ENCODE assay signal across 1 cellular context in the genomic region with DNA sequence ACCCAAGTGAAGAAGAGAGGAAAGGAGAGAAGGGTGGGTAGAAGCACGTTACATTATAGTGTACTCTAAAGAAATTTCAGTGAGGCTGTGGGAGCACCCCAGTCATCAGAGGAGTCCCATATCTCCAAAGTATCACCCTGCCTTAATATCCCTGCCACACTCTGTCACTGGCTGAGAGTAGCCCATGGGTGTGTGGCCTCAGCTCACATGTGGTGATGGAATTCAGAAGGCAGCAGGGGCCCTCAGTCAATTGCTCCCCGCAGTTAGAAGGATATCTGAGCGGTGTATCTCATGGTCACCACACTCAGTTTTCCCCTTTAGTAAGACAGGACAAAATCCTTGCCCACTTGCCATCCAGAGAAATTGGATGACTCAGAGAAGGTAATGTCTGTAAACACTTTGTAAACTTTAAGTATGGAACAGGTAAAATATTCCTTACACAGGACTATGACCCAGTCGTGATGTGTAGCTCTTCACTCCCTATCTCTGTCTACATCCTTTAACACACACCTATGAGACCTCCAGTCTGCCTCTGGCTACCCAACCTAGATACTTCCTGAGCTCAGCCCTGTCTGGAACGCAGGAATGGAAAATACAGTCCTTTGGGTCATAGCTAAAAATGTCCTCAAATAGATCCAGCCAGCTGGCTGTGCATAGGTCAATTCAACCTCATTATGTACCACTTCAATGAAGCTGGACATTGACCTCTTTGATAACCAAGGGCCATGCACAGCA.
TF ChIP-seq lines count a peak whose summit lies in the region.

No MANE protein-coding gene starts in this region.

TF ChIP-seq in HepG2, 621 proteins besides CTCF, POLR2A, EP300 and RAD21 (continued from another document and continues in another):
- TF ChIP-seq, protein P1, sequence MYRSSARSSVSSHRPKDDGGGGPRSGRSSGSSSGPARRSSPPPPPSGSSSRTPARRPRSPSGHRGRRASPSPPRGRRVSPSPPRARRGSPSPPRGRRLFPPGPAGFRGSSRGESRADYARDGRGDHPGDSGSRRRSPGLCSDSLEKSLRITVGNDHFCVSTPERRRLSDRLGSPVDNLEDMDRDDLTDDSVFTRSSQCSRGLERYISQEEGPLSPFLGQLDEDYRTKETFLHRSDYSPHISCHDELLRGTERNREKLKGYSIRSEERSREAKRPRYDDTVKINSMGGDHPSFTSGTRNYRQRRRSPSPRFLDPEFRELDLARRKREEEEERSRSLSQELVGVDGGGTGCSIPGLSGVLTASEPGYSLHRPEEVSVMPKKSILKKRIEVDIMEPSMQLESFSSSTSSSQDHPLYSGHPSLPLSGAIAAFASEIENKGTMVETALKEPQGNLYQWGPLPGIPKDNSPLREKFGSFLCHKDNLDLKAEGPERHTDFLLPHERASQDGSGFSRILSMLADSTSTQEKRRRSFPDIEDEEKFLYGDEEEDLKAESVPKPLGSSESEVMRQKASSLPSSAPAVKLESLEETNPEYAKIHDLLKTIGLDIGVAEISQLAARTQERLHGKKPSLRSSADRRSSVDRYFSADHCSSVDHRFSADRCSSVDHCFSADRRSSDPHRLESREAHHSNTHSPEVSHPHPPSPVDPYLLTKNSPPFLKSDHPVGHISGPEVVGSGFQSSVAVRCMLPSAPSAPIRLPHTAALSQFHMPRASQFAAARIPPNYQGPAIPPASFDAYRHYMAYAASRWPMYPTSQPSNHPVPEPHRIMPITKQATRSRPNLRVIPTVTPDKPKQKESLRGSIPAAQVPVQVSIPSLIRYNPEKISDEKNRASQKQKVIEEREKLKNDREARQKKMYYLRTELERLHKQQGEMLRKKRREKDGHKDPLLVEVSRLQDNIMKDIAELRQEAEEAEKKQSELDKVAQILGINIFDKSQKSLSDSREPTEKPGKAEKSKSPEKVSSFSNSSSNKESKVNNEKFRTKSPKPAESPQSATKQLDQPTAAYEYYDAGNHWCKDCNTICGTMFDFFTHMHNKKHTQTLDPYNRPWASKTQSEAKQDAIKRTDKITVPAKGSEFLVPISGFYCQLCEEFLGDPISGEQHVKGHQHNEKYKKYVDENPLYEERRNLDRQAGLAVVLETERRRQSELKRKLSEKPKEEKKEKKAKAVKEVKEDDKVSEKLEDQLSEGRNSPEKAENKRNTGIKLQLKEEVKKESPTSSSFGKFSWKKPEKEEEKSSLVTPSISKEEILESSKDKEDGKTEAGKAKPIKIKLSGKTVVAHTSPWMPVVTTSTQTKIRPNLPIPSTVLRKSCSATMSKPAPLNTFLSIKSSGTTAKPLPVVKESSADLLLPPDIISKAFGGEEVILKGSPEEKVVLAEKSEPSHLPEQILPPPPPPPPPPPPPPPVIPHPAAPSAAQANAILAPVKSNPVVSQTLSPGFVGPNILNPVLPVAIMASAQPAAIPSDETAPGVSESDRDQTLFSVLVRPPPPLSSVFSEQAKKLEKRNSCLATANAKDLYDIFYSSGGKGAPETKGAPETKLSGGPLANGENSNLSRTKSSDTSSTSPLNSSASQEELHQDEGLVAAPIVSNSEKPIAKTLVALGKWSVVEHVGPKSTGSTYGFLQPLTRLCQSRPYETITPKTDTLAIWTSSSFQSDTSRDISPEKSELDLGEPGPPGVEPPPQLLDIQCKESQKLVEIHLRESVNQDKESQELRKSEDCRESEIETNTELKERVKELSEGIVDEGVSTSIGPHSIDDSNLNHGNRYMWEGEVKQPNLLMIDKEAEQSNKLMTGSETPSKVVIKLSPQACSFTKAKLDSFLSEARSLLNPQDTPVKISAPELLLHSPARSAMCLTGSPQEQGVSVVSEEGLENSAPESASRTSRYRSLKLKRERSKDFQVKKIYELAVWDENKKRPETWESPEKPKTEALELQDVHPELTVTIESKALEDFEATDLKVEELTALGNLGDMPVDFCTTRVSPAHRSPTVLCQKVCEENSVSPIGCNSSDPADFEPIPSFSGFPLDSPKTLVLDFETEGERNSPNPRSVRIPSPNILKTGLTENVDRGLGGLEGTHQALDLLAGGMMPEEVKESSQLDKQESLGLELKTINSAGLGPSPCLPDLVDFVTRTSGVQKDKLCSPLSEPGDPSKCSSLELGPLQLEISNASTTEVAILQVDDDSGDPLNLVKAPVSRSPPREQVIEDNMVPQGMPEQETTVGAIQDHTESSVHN (CRISPR knock-in tag; IDR thresholded peaks at IDR 0.05) = no peak
- TF ChIP-seq NFE2L1 (CRISPR knock-in tag; IDR thresholded peaks at IDR 0.05; ENCODE audit: borderline replicate concordance) (no peak), ZNF274 (CRISPR knock-in tag; IDR thresholded peaks at IDR 0.05) (no peak), U2AF2 (IDR thresholded peaks at IDR 0.05; ENCODE audit: low read depth, low read length) (no peak), SMYD3 (CRISPR knock-in tag; IDR thresholded peaks at IDR 0.05) (no peak), SRF (IDR thresholded peaks at IDR 0.05; ENCODE audit: low read depth, low read length) (no peak), CBX2 (IDR thresholded peaks at IDR 0.05; ENCODE audit: low read depth, low read length) (no peak), CBX2 (CRISPR knock-in tag; IDR thresholded peaks at IDR 0.05; ENCODE audit: low read depth) (no peak), U2AF1 (optimal IDR thresholded peaks at IDR 0.05; ENCODE audit: low read depth, low read length) (no peak), ZNF225 (CRISPR knock-in tag; IDR thresholded peaks at IDR 0.05) (no peak), ZNF34 (CRISPR knock-in tag; IDR thresholded peaks at IDR 0.05; ENCODE audit: borderline replicate concordance) (no peak), ZNF788 (CRISPR knock-in tag; IDR thresholded peaks at IDR 0.05; ENCODE audit: borderline replicate concordance) (0 out of 2 replicates have a peak, but pooled peaks have one; percentile 29), ESRRA (CRISPR knock-in tag; IDR thresholded peaks at IDR 0.05; ENCODE audit: low read depth) (peak; percentile 84), ZNF3 (CRISPR knock-in tag; IDR thresholded peaks at IDR 0.05) (no peak), YEATS2 (CRISPR knock-in tag; IDR thresholded peaks at IDR 0.05; ENCODE audit: borderline replicate concordance) (no peak), ZNF331 (CRISPR knock-in tag; IDR thresholded peaks at IDR 0.05) (peak; percentile 80), KLF13 (CRISPR knock-in tag; IDR thresholded peaks at IDR 0.05) (no peak), MXD4 (CRISPR knock-in tag; IDR thresholded peaks at IDR 0.05) (no peak), ZNF350 (CRISPR knock-in tag; IDR thresholded peaks at IDR 0.05; ENCODE audit: borderline replicate concordance, low read depth) (no peak), ZNF816 (CRISPR knock-in tag; IDR thresholded peaks at IDR 0.05; ENCODE audit: borderline replicate concordance) (no peak), SATB2 (CRISPR knock-in tag; IDR thresholded peaks at IDR 0.05) (no peak), ETV5 (CRISPR knock-in tag; IDR thresholded peaks at IDR 0.05; ENCODE audit: borderline replicate concordance) (peak; percentile 86; the same call in 1 of the 2 replicates), EHMT2 (IDR thresholded peaks at IDR 0.05; ENCODE audit: borderline replicate concordance, low read depth, low read length) (no peak), RELA (CRISPR knock-in tag; IDR thresholded peaks at IDR 0.05) (no peak), ZFP90 (CRISPR knock-in tag; IDR thresholded peaks at IDR 0.05; ENCODE audit: borderline replicate concordance) (peak; percentile 67; the same call in 1 of the 2 replicates), ZNF775 (CRISPR knock-in tag; IDR thresholded peaks at IDR 0.05; ENCODE audit: borderline replicate concordance) (no peak), ZNF30 (CRISPR knock-in tag; IDR thresholded peaks at IDR 0.05) (no peak), MIER2 (CRISPR knock-in tag; IDR thresholded peaks at IDR 0.05) (peak; percentile 64), NRL (CRISPR knock-in tag; IDR thresholded peaks at IDR 0.05; ENCODE audit: borderline replicate concordance) (no peak), MED8 (CRISPR knock-in tag; IDR thresholded peaks at IDR 0.05; ENCODE audit: insufficient replicate concordance) (peak; percentile 50), ZNF460 (CRISPR knock-in tag; IDR thresholded peaks at IDR 0.05; ENCODE audit: borderline replicate concordance) (no peak), ZNF605 (CRISPR knock-in tag; IDR thresholded peaks at IDR 0.05) (peak; percentile 80), IKZF4 (CRISPR knock-in tag; IDR thresholded peaks at IDR 0.05; ENCODE audit: borderline replicate concordance, low read depth, not compliant biosample characterization) (no peak), KLF9 (CRISPR knock-in tag; IDR thresholded peaks at IDR 0.05; ENCODE audit: low read depth) (0 out of 2 replicates have a peak, but pooled peaks have one; percentile 61), ZMYM4 (CRISPR knock-in tag; IDR thresholded peaks at IDR 0.05) (peak; percentile 74), MXI1 (IDR thresholded peaks at IDR 0.05; ENCODE audit: borderline replicate concordance, low read depth, low read length) (no peak), SSRP1 (CRISPR knock-in tag; IDR thresholded peaks at IDR 0.05) (no peak)
- TF ChIP-seq, protein P2, sequence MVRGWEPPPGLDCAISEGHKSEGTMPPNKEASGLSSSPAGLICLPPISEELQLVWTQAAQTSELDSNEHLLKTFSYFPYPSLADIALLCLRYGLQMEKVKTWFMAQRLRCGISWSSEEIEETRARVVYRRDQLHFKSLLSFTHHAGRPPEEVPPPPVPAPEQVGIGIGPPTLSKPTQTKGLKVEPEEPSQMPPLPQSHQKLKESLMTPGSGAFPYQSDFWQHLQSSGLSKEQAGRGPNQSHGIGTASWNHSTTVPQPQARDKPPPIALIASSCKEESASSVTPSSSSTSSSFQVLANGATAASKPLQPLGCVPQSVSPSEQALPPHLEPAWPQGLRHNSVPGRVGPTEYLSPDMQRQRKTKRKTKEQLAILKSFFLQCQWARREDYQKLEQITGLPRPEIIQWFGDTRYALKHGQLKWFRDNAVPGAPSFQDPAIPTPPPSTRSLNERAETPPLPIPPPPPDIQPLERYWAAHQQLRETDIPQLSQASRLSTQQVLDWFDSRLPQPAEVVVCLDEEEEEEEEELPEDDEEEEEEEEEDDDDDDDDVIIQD (CRISPR knock-in tag; IDR thresholded peaks at IDR 0.05; ENCODE audit: low read depth) = peak; percentile 32; the same call in 1 of the 2 replicates
- TF ChIP-seq, protein P3, sequence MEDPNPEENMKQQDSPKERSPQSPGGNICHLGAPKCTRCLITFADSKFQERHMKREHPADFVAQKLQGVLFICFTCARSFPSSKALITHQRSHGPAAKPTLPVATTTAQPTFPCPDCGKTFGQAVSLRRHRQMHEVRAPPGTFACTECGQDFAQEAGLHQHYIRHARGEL (CRISPR knock-in tag; IDR thresholded peaks at IDR 0.05) = no peak
- TF ChIP-seq, protein P4, sequence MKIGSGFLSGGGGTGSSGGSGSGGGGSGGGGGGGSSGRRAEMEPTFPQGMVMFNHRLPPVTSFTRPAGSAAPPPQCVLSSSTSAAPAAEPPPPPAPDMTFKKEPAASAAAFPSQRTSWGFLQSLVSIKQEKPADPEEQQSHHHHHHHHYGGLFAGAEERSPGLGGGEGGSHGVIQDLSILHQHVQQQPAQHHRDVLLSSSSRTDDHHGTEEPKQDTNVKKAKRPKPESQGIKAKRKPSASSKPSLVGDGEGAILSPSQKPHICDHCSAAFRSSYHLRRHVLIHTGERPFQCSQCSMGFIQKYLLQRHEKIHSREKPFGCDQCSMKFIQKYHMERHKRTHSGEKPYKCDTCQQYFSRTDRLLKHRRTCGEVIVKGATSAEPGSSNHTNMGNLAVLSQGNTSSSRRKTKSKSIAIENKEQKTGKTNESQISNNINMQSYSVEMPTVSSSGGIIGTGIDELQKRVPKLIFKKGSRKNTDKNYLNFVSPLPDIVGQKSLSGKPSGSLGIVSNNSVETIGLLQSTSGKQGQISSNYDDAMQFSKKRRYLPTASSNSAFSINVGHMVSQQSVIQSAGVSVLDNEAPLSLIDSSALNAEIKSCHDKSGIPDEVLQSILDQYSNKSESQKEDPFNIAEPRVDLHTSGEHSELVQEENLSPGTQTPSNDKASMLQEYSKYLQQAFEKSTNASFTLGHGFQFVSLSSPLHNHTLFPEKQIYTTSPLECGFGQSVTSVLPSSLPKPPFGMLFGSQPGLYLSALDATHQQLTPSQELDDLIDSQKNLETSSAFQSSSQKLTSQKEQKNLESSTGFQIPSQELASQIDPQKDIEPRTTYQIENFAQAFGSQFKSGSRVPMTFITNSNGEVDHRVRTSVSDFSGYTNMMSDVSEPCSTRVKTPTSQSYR (CRISPR knock-in tag; IDR thresholded peaks at IDR 0.05; ENCODE audit: borderline replicate concordance) = peak; percentile 35; the same call in 1 of the 2 replicates
- TF ChIP-seq, protein P5, sequence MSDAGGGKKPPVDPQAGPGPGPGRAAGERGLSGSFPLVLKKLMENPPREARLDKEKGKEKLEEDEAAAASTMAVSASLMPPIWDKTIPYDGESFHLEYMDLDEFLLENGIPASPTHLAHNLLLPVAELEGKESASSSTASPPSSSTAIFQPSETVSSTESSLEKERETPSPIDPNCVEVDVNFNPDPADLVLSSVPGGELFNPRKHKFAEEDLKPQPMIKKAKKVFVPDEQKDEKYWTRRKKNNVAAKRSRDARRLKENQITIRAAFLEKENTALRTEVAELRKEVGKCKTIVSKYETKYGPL (CRISPR knock-in tag; IDR thresholded peaks at IDR 0.05) = no peak
- TF ChIP-seq, protein P6, sequence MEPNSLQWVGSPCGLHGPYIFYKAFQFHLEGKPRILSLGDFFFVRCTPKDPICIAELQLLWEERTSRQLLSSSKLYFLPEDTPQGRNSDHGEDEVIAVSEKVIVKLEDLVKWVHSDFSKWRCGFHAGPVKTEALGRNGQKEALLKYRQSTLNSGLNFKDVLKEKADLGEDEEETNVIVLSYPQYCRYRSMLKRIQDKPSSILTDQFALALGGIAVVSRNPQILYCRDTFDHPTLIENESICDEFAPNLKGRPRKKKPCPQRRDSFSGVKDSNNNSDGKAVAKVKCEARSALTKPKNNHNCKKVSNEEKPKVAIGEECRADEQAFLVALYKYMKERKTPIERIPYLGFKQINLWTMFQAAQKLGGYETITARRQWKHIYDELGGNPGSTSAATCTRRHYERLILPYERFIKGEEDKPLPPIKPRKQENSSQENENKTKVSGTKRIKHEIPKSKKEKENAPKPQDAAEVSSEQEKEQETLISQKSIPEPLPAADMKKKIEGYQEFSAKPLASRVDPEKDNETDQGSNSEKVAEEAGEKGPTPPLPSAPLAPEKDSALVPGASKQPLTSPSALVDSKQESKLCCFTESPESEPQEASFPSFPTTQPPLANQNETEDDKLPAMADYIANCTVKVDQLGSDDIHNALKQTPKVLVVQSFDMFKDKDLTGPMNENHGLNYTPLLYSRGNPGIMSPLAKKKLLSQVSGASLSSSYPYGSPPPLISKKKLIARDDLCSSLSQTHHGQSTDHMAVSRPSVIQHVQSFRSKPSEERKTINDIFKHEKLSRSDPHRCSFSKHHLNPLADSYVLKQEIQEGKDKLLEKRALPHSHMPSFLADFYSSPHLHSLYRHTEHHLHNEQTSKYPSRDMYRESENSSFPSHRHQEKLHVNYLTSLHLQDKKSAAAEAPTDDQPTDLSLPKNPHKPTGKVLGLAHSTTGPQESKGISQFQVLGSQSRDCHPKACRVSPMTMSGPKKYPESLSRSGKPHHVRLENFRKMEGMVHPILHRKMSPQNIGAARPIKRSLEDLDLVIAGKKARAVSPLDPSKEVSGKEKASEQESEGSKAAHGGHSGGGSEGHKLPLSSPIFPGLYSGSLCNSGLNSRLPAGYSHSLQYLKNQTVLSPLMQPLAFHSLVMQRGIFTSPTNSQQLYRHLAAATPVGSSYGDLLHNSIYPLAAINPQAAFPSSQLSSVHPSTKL (CRISPR knock-in tag; IDR thresholded peaks at IDR 0.05) = peak; percentile 94
- TF ChIP-seq, protein P7, sequence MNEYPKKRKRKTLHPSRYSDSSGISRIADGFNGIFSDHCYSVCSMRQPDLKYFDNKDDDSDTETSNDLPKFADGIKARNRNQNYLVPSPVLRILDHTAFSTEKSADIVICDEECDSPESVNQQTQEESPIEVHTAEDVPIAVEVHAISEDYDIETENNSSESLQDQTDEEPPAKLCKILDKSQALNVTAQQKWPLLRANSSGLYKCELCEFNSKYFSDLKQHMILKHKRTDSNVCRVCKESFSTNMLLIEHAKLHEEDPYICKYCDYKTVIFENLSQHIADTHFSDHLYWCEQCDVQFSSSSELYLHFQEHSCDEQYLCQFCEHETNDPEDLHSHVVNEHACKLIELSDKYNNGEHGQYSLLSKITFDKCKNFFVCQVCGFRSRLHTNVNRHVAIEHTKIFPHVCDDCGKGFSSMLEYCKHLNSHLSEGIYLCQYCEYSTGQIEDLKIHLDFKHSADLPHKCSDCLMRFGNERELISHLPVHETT (CRISPR knock-in tag; conservative IDR thresholded peaks at IDR 0.05) = no peak
